Comparison of ENCODE assay signal across 26 cellular contexts in genomic region chr10:22779331-22780019, GRCh38.
DNase-seq lines count a peak whose midpoint lies in the region; ATAC-seq and TF ChIP-seq lines count a peak whose summit lies in the region.
"Had no signal": no experiment of that assay in that cellular context is flagged by ENCODE, and none has a peak within 500 bp of the region (broad histone marks: within the 10 kb centered on the region; RNA-seq: fewer than 3 reads in every experiment).

No MANE protein-coding gene starts in this region.

- H3K27ac ChIP-seq in right lobe of liver (no peak overlapping the region), thyroid gland (no peak overlapping the region), vagina (no peak overlapping the region)
- H3K27ac ChIP-seq: lower lobe of right lung, prostate gland, transverse colon had no signal

- H3K36me3 ChIP-seq in right lobe of liver (no peaks in the 10 kb centered on the region), thyroid gland (no peaks in the 10 kb centered on the region), vagina (no peaks in the 10 kb centered on the region)
- H3K36me3 ChIP-seq: lower lobe of right lung, MG63, prostate gland, transverse colon had no signal

- WGBS in right lobe of liver (ENCODE audit: insufficient coverage, low coverage, low lambda C conversion rate, missing lambda C conversion rate): 67% methylated on average over 4 of the region's 4 CpGs
- WGBS in thyroid gland, 2 donors: 91 to 93% methylated on average over 4 of the region's 4 CpGs

- peak; percentile 37 for ATAC-seq in left ventricle myocardium superior
- ATAC-seq in Right ventricle myocardium superior (ENCODE audit: poor library complexity): no peak
- ATAC-seq in right lobe of liver: peak; percentile 69 to 89 (median 75)
- ATAC-seq in esophagus mucosa: no peak
- ATAC-seq: lower lobe of right lung had no signal

- no peaks in the 10 kb centered on the region for H3K9me3 ChIP-seq in right lobe of liver
- H3K9me3 ChIP-seq in thyroid gland: no peaks in the 10 kb centered on the region
- H3K9me3 ChIP-seq in vagina: no peaks in the 10 kb centered on the region
- H3K9me3 ChIP-seq: lower lobe of right lung, MG63, prostate gland, transverse colon had no signal

- DNase-seq in left ventricle myocardium superior (no peak), Right ventricle myocardium superior (no peak), epithelial cell of proximal tubule (ENCODE audit: low read depth) (peak; percentile 95), right lobe of liver (no peak), thyroid gland (no peak), vagina (ENCODE audit: extremely low spot score in 2 of 2) (no peak), NCI-H2081 (lab: John Stamatoyannopoulos, UW) (no peak)
- DNase-seq: activated CD4-positive, alpha-beta T cell treated with anti-CD3 and anti-CD28 coated beads for 1 hour; activated naive CD4-positive, alpha-beta T cell treated with anti-CD3 and anti-CD28 coated beads, Interleukin-2, amount 50 U/mL, for 16 hours; CD4-positive, alpha-beta memory T cell; GOT3; KBM-7; lower lobe of right lung; MG63; midbrain; NCI-H1417; NCI-H2029; NCI-H226; NCI-H69; SIG-M5; stimulated activated CD4-positive, alpha-beta T cell treated with anti-CD3 and anti-CD28 coated beads, Interleukin-15, amount 100 ng/mL, for 24 hours; stimulated activated CD4-positive, alpha-beta T cell treated with anti-CD3 and anti-CD28 coated beads, Interleukin-4, amount 100 ng/mL, for 4 hours; SW 1271; transverse colon had no signal

- TF ChIP-seq POLR2A in right lobe of liver (IDR thresholded peaks at IDR 0.05) (no peak), thyroid gland (IDR thresholded peaks at IDR 0.05) (no peak), vagina (IDR thresholded peaks at IDR 0.05) (no peak)

- H3K27me3 ChIP-seq in right lobe of liver (no peaks in the 10 kb centered on the region), thyroid gland (no peaks in the 10 kb centered on the region), vagina (no peaks in the 10 kb centered on the region)
- H3K27me3 ChIP-seq: MG63, transverse colon had no signal

- H3K4me3 ChIP-seq in epithelial cell of proximal tubule (ENCODE audit: low read depth, low read length) (no peak overlapping the region), right lobe of liver (no peak overlapping the region), thyroid gland (replicated peaks in 1 of 3) (no peak overlapping the region), vagina (no peak overlapping the region)
- H3K4me3 ChIP-seq: lower lobe of right lung, MG63, prostate gland, transverse colon had no signal

- TF ChIP-seq CTCF in epithelial cell of proximal tubule (conservative IDR thresholded peaks at IDR 0.05; ENCODE audit: low read depth, low read length): no peak
- no peak for TF ChIP-seq CTCF in right lobe of liver (IDR thresholded peaks at IDR 0.05)
- no peak for TF ChIP-seq CTCF in thyroid gland (IDR thresholded peaks at IDR 0.05)
- TF ChIP-seq CTCF in vagina (IDR thresholded peaks at IDR 0.05): no peak

- peaks cover 0 to 13% (median 0%) of the 10 kb centered on the region in 4 donors for H3K4me1 ChIP-seq in right lobe of liver
- no peaks in the 10 kb centered on the region for H3K4me1 ChIP-seq in thyroid gland
- H3K4me1 ChIP-seq in vagina: no peaks in the 10 kb centered on the region
- H3K4me1 ChIP-seq: lower lobe of right lung, prostate gland, transverse colon had no signal

- intact Hi-C loops in left ventricle myocardium superior (cut with micrococcal nuclease): no loop called here
- intact Hi-C loops in Right ventricle myocardium superior (cut with DNase I): no loop called here
- intact Hi-C loops in right lobe of liver (cut with DNase I): no loop called here
- intact Hi-C loops in thyroid gland (cut with DNase I): no loop called here
- intact Hi-C loops in vagina (cut with DNase I): no loop called here

Comparison
In these comparisons a context has a peak if more than half of its experiments do, and no peak if none do; other contexts are left out.
1. ATAC-seq: peak in left ventricle myocardium superior (single experiment) and right lobe of liver (4 of 4); none in Right ventricle myocardium superior (single experiment) and esophagus mucosa (single experiment).